1 cellular context compared by ENCODE assay signal in genomic region chr7:124033093-124033806, GRCh38.
TF ChIP-seq lines count a peak whose summit lies in the region.

No MANE protein-coding gene starts in this region.

TF ChIP-seq in HEK293, 187 proteins besides CTCF, POLR2A, EP300 and RAD21 (continued from another document and continues in another):
- no peak for TF ChIP-seq ZNF280C (tag by site-specific recombination; IDR thresholded peaks at IDR 0.05)
- TF ChIP-seq ZNF274 (IDR thresholded peaks at IDR 0.05; ENCODE audit: low read length) = no peak
- TF ChIP-seq ZNF274 (tag by site-specific recombination; IDR thresholded peaks at IDR 0.05; ENCODE audit: borderline replicate concordance) = no peak
- no peak for TF ChIP-seq ZNF426 (tag by site-specific recombination; IDR thresholded peaks at IDR 0.05)
- no peak for TF ChIP-seq ZNF132 (tag by site-specific recombination; IDR thresholded peaks at IDR 0.05; ENCODE audit: borderline replicate concordance)
- no peak for TF ChIP-seq ZNF621 (tag by site-specific recombination; IDR thresholded peaks at IDR 0.05)
- no peak for TF ChIP-seq ZFP41 (tag by site-specific recombination; IDR thresholded peaks at IDR 0.05; ENCODE audit: borderline replicate concordance)
- no peak for TF ChIP-seq ZNF623 (tag by site-specific recombination; IDR thresholded peaks at IDR 0.05)
- TF ChIP-seq ZNF404 (tag by site-specific recombination; IDR thresholded peaks at IDR 0.05) = no peak
- no peak for TF ChIP-seq ZNF792 (tag by site-specific recombination; IDR thresholded peaks at IDR 0.05)
- TF ChIP-seq KLF17 (tag by site-specific recombination; IDR thresholded peaks at IDR 0.05) = no peak
- no peak for TF ChIP-seq ZNF133 (tag by site-specific recombination; IDR thresholded peaks at IDR 0.05)
- no peak for TF ChIP-seq OVOL3 (tag by site-specific recombination; IDR thresholded peaks at IDR 0.05)
- TF ChIP-seq BCL11B (tag by site-specific recombination; IDR thresholded peaks at IDR 0.05; ENCODE audit: low read depth) = no peak
- TF ChIP-seq GLI4 (tag by site-specific recombination; IDR thresholded peaks at IDR 0.05) = no peak
- no peak for TF ChIP-seq AEBP2 (tag by site-specific recombination; IDR thresholded peaks at IDR 0.05; ENCODE audit: borderline replicate concordance)
- no peak for TF ChIP-seq REPIN1 (tag by site-specific recombination; IDR thresholded peaks at IDR 0.05; ENCODE audit: low read depth)
- 0 out of 2 replicates have a peak, but pooled peaks have one; percentile 9 for TF ChIP-seq KLF16 (tag by site-specific recombination; IDR thresholded peaks at IDR 0.05)
- peak; percentile 33; the same call in 1 of the 2 replicates for TF ChIP-seq ZNF692 (tag by site-specific recombination; IDR thresholded peaks at IDR 0.05)
- TF ChIP-seq TCF7L2 (IDR thresholded peaks at IDR 0.05; ENCODE audit: borderline replicate concordance, low read depth, low read length) = no peak
- no peak for TF ChIP-seq ATF2 (tag by site-specific recombination; IDR thresholded peaks at IDR 0.05; ENCODE audit: low read depth)
- TF ChIP-seq ZNF677 (tag by site-specific recombination; IDR thresholded peaks at IDR 0.05) = no peak
- TF ChIP-seq ZNF658 (tag by site-specific recombination; IDR thresholded peaks at IDR 0.05) = no peak
- peak; percentile 41; the same call in 1 of the 2 replicates for TF ChIP-seq ZNF660 (tag by site-specific recombination; IDR thresholded peaks at IDR 0.05)
- TF ChIP-seq ZNF624 (tag by site-specific recombination; IDR thresholded peaks at IDR 0.05) = no peak
- TF ChIP-seq ZFHX2 (tag by site-specific recombination; conservative IDR thresholded peaks at IDR 0.05) = peak; percentile 93
- no peak for TF ChIP-seq HOXD13 (CRISPR knock-in tag; IDR thresholded peaks at IDR 0.05; ENCODE audit: borderline replicate concordance)
- no peak for TF ChIP-seq ZNF223 (tag by site-specific recombination; IDR thresholded peaks at IDR 0.05)
- no peak for TF ChIP-seq IKZF3 (tag by site-specific recombination; IDR thresholded peaks at IDR 0.05)
- TF ChIP-seq ZNF645 (tag by site-specific recombination; IDR thresholded peaks at IDR 0.05) = no peak
- TF ChIP-seq ZNF514 (tag by site-specific recombination; IDR thresholded peaks at IDR 0.05) = no peak
- TF ChIP-seq ZNF701 (tag by site-specific recombination; IDR thresholded peaks at IDR 0.05) = no peak
- no peak for TF ChIP-seq ZBTB49 (tag by site-specific recombination; IDR thresholded peaks at IDR 0.05; ENCODE audit: low read depth)
- no peak for TF ChIP-seq SETDB1 (IDR thresholded peaks at IDR 0.05; ENCODE audit: insufficient read length, low read length)
- no peak for TF ChIP-seq ZNF768 (tag by site-specific recombination; IDR thresholded peaks at IDR 0.05)
- no peak for TF ChIP-seq ZNF37A (tag by site-specific recombination; IDR thresholded peaks at IDR 0.05)
- TF ChIP-seq ZFP3 (tag by site-specific recombination; IDR thresholded peaks at IDR 0.05; ENCODE audit: low read depth) = no peak
- no peak for TF ChIP-seq ZNF266 (tag by site-specific recombination; IDR thresholded peaks at IDR 0.05; ENCODE audit: low read depth)
- no peak for TF ChIP-seq ZNF521 (tag by site-specific recombination; IDR thresholded peaks at IDR 0.05)
- TF ChIP-seq PRDM2 (tag by site-specific recombination; IDR thresholded peaks at IDR 0.05; ENCODE audit: borderline replicate concordance) = no peak
- no peak for TF ChIP-seq ZNF670 (tag by site-specific recombination; IDR thresholded peaks at IDR 0.05; ENCODE audit: low read depth)
- TF ChIP-seq ELK4 (IDR thresholded peaks at IDR 0.05; ENCODE audit: borderline replicate concordance, low read depth, low read length) = no peak
- no peak for TF ChIP-seq ZNF26 (tag by site-specific recombination; IDR thresholded peaks at IDR 0.05)
- no peak for TF ChIP-seq ZBTB7A (tag by site-specific recombination; IDR thresholded peaks at IDR 0.05; ENCODE audit: low read depth)
